In genomic region chr17:42132941-42133340, GRCh38 we compare ENCODE assay signal across 8 cellular contexts. TPM values are rescaled to one million over a fixed set of nuclear protein-coding genes. Genes with fewer than 3 reads are reported as not detected.
A peak's percentile ranks its signal among the peaks of the same experiment; 100 is the strongest.
DNase-seq lines count a peak whose midpoint lies in the region; ATAC-seq, FAIRE-seq and TF ChIP-seq lines count a peak whose summit lies in the region.

No MANE protein-coding gene starts in this region.

- H3K4me1 Mint-ChIP-seq in naive thymus-derived CD4-positive, alpha-beta T cell: peaks cover 34 to 66% (median 54%) of the 10 kb centered on the region in 7 donors

- H3K9me3 ChIP-seq in endothelial cell of umbilical vein (replicated peaks; ENCODE audit: control insufficient read depth, insufficient read depth, low read length) (no peaks in the 10 kb centered on the region), suprapubic skin (no peaks in the 10 kb centered on the region)
- H3K9me3 ChIP-seq in naive thymus-derived CD4-positive, alpha-beta T cell (ENCODE audit: control insufficient read depth in 2 of 3, low read length in 3 of 3): no peaks in the 10 kb centered on the region

- H3K9me3 Mint-ChIP-seq in naive thymus-derived CD4-positive, alpha-beta T cell: no peaks in the 10 kb centered on the region

- TF ChIP-seq CTCF in endothelial cell of umbilical vein (IDR thresholded peaks at IDR 0.05; ENCODE audit: extremely low read depth in 1 of 2, insufficient read depth in 1 of 2, low read depth in 1 of 2, low read length in 2 of 2) (no peak), suprapubic skin (IDR thresholded peaks at IDR 0.05) (no peak)

- H3K27me3 ChIP-seq in endothelial cell of umbilical vein (ENCODE audit: control insufficient read depth in 2 of 2, insufficient read depth in 2 of 2, low read length in 2 of 2) (no peaks in the 10 kb centered on the region), suprapubic skin (no peaks in the 10 kb centered on the region)
- no peaks in the 10 kb centered on the region for H3K27me3 ChIP-seq in naive thymus-derived CD4-positive, alpha-beta T cell (ENCODE audit: control insufficient read depth in 2 of 2, insufficient read depth in 2 of 2, low read length in 2 of 2)

- CTCF ChIA-PET in endothelial cell of umbilical vein (lab: Charles Lee): interaction anchor here (1.0 to 1.9 kb wide), 5 partner anchors 10 to 65 kb away, joined by 3 to 12 read pairs (median 3); partner anchors contain the start of genes KAT2A and KCNH4
- CTCF ChIA-PET in naive thymus-derived CD4-positive, alpha-beta T cell (lab: Charles Lee): no interaction called here

- no peak overlapping the region for H3K9ac ChIP-seq in endothelial cell of umbilical vein (replicated peaks; ENCODE audit: extremely low read depth, insufficient read depth, low read length)

- FAIRE-seq in endothelial cell of umbilical vein (lab: Jason Lieb, UNC): peak; percentile 88

- H3K79me2 ChIP-seq in endothelial cell of umbilical vein (ENCODE audit: control insufficient read depth, insufficient read depth, low read length): peaks cover 79% of the 10 kb centered on the region

- H3K4me2 ChIP-seq in endothelial cell of umbilical vein (ENCODE audit: insufficient read depth, low read length): peak overlapping the region; percentile 83

- H3K27ac ChIP-seq in endothelial cell of umbilical vein (ENCODE audit: insufficient read depth, low read depth, low read length) (peak overlapping the region; percentile 71), suprapubic skin (no peak overlapping the region)
- peak overlapping the region; percentile 46 for H3K27ac ChIP-seq in naive thymus-derived CD4-positive, alpha-beta T cell (ENCODE audit: low read depth, low read length)

- TF ChIP-seq POLR2A in endothelial cell of umbilical vein (IDR thresholded peaks at IDR 0.05; ENCODE audit: low read depth, low read length) (no peak), suprapubic skin (IDR thresholded peaks at IDR 0.05) (no peak)

- DNase-seq in GDM1 (lab: John Stamatoyannopoulos, UW): peak; percentile 69
- peak; percentile 48 for DNase-seq in endothelial cell of umbilical vein (ENCODE audit: low read depth, low spot score)
- DNase-seq in naive thymus-derived CD4-positive, alpha-beta T cell: peak in 1 of 9 donors; percentile 37
- DNase-seq in suprapubic skin (ENCODE audit: low spot score in 2 of 2): no peak
- DNase-seq in NCI-H1694 treated with DMSO at 0.1 percent for 48 hours (lab: John Stamatoyannopoulos, UW): no peak

- peaks cover 3 to 24% (median 8%) of the 10 kb centered on the region in 5 donors for H3K36me3 Mint-ChIP-seq in naive thymus-derived CD4-positive, alpha-beta T cell

- 18% methylated on average over 3 of the region's 3 CpGs for WGBS in suprapubic skin

- intact Hi-C loops in endothelial cell of umbilical vein (cut with micrococcal nuclease): loop anchor here (1.0 to 10.0 kb wide), 4 partner anchors 21 to 392 kb away; partner anchors contain the start of genes RAB5C and STAT5B
- intact Hi-C loops in naive thymus-derived CD4-positive, alpha-beta T cell (cut with micrococcal nuclease): no loop called here

- ATAC-seq in HG03354 (IDR thresholded peaks at IDR 0.05; ENCODE audit: poor library complexity, severe bottlenecking, unreplicated experiment) (peak; percentile 27), SK-N-SH treated with all-trans-retinoic acid at 6 μM for 48 hours (peak; percentile 79), HG03196 (IDR thresholded peaks at IDR 0.05; ENCODE audit: unreplicated experiment) (no peak)
- ATAC-seq in naive thymus-derived CD4-positive, alpha-beta T cell: peak; percentile 58

- POLR2A ChIA-PET in endothelial cell of umbilical vein (lab: Charles Lee): interaction anchor here (0.6 kb wide), 1 partner anchor 187 kb away, joined by 3 read pairs; no protein-coding TSS in a partner anchor
- POLR2A ChIA-PET in naive thymus-derived CD4-positive, alpha-beta T cell (lab: Charles Lee): no interaction called here

- H3K4me3 Mint-ChIP-seq in naive thymus-derived CD4-positive, alpha-beta T cell: peak overlapping the region in 7 of 10 donors; percentile 12 to 63 (median 41)

- H3K36me3 ChIP-seq in endothelial cell of umbilical vein (ENCODE audit: control insufficient read depth in 2 of 2, extremely low read depth in 1 of 2, insufficient read depth in 2 of 2, low read length in 2 of 2) (peaks cover 17 to 23% of the 10 kb centered on the region in 2 experiments), suprapubic skin (peaks cover 29% of the 10 kb centered on the region)
- H3K36me3 ChIP-seq in naive thymus-derived CD4-positive, alpha-beta T cell (ENCODE audit: control insufficient read depth in 2 of 3, insufficient read depth in 3 of 3, low read length in 3 of 3): peaks cover 0 to 49% (median 7%) of the 10 kb centered on the region in 3 experiments

- H3K4me1 ChIP-seq in endothelial cell of umbilical vein (ENCODE audit: control insufficient read depth, extremely low read depth, insufficient read depth, low read length) (peaks cover 79% of the 10 kb centered on the region), suprapubic skin (peaks cover 76% of the 10 kb centered on the region)
- peaks cover 16 to 22% of the 10 kb centered on the region in 2 donors for H3K4me1 ChIP-seq in naive thymus-derived CD4-positive, alpha-beta T cell (ENCODE audit: control insufficient read depth in 2 of 2, insufficient read depth in 2 of 2, low read length in 2 of 2)

- H3K9me1 ChIP-seq in endothelial cell of umbilical vein (replicated peaks; ENCODE audit: control insufficient read depth, extremely low read depth, insufficient read depth, low read length): no peaks in the 10 kb centered on the region

- BruUV-seq in endothelial cell of umbilical vein (replicated peaks; lab: Mats Ljungman, UMichigan): no TSS peak

- peak overlapping the region; percentile 65 to 89 (median 84) for H3K27ac Mint-ChIP-seq in naive thymus-derived CD4-positive, alpha-beta T cell

- no peaks in the 10 kb centered on the region for H3K27me3 Mint-ChIP-seq in naive thymus-derived CD4-positive, alpha-beta T cell

- H3K4me3 ChIP-seq in endothelial cell of umbilical vein (replicated peaks in 1 of 3; ENCODE audit: insufficient read depth in 1 of 3, low read depth in 1 of 3, low read length in 3 of 3) (peak overlapping the region in 1 of 3 experiments; percentile 44), suprapubic skin (no peak overlapping the region)
- H3K4me3 ChIP-seq in naive thymus-derived CD4-positive, alpha-beta T cell (ENCODE audit: low read length): no peak overlapping the region

- dilution Hi-C loops in endothelial cell of umbilical vein (cut with MboI; ENCODE audit: extremely low pct_ligation_motif_present, low sequenced_read_pairs): no loop called here

- H4K20me1 ChIP-seq in endothelial cell of umbilical vein (replicated peaks; ENCODE audit: control insufficient read depth, extremely low read depth, insufficient read depth, low read length): no peaks in the 10 kb centered on the region

- no peak overlapping the region for H2AFZ ChIP-seq in endothelial cell of umbilical vein (ENCODE audit: low read depth, low read length)

- TF ChIP-seq EP300 in suprapubic skin (IDR thresholded peaks at IDR 0.05): no peak

RNA-seq across cellular contexts. Expression of gene HSPB9, which starts 10.3 kb away (rescaled TPM):
- total RNA-seq in endothelial cell of umbilical vein (not detected in 2 replicates), suprapubic skin (under 1 TPM in 2 of 4 donors, not detected in 2; 0.31 to 0.48 TPM)
- polyA plus RNA-seq in endothelial cell of umbilical vein: 0.03 TPM in 1 of 2 replicates, not detected in the other
- not detected in 2 replicates for polyA plus RNA-seq in endothelial cell of umbilical vein (2011; cell fraction: cytosol; rRNA removed)
- 0.07 TPM in 1 of 2 replicates, not detected in the other for polyA plus RNA-seq in endothelial cell of umbilical vein (2011; cell fraction: nucleus; rRNA removed)
- 0.25 TPM in 1 of 2 replicates, not detected in the other for polyA plus RNA-seq in endothelial cell of umbilical vein (2012)
- not detected in 2 replicates for polyA minus RNA-seq in endothelial cell of umbilical vein
- polyA minus RNA-seq in endothelial cell of umbilical vein (2011; cell fraction: cytosol; rRNA and poly(A)+ RNA removed): not detected
- polyA minus RNA-seq in endothelial cell of umbilical vein (2011; cell fraction: nucleus; rRNA and poly(A)+ RNA removed): not detected in 2 replicates
- under 1 TPM in 2 of 5 experiments, not detected in 3; 0.12 to 0.16 TPM for total RNA-seq in naive thymus-derived CD4-positive, alpha-beta T cell
- polyA plus RNA-seq in naive thymus-derived CD4-positive, alpha-beta T cell: under 1 TPM in 1 of 2 donors, not detected in 1; 0.10 TPM

RNA-seq across cellular contexts. Expression of gene KAT2A, which starts 11.8 kb away (rescaled TPM):
- total RNA-seq in endothelial cell of umbilical vein (31.3 and 33.4 TPM in 2 replicates), suprapubic skin (100 to 1,000 TPM in 1 of 4 donors, 10 to 100 TPM in 3; 36.3 to 107 (median 57.1) TPM)
- polyA plus RNA-seq in endothelial cell of umbilical vein: 32.4 and 32.9 TPM in 2 replicates
- 13.4 and 16.9 TPM in 2 replicates for polyA plus RNA-seq in endothelial cell of umbilical vein (2011; cell fraction: cytosol; rRNA removed)
- polyA plus RNA-seq in endothelial cell of umbilical vein (2011; cell fraction: nucleus; rRNA removed): 233 and 264 TPM in 2 replicates
- polyA plus RNA-seq in endothelial cell of umbilical vein (2012): 26.0 and 35.4 TPM in 2 replicates
- polyA minus RNA-seq in endothelial cell of umbilical vein: 16.1 and 22.3 TPM in 2 replicates
- 27.3 TPM for polyA minus RNA-seq in endothelial cell of umbilical vein (2011; cell fraction: cytosol; rRNA and poly(A)+ RNA removed)
- 22.6 TPM in 2 replicates for polyA minus RNA-seq in endothelial cell of umbilical vein (2011; cell fraction: nucleus; rRNA and poly(A)+ RNA removed)
- total RNA-seq in naive thymus-derived CD4-positive, alpha-beta T cell: 10 to 100 TPM; 39.6 to 71.1 (median 49.1) TPM
- polyA plus RNA-seq in naive thymus-derived CD4-positive, alpha-beta T cell: 10 to 100 TPM in 1 of 2 donors, 1 to 10 TPM in 1; 6.6 to 12.0 TPM

RNA-seq across cellular contexts. Expression of gene DHX58, which starts 20.4 kb away (rescaled TPM):
- total RNA-seq in endothelial cell of umbilical vein (3.1 and 6.4 TPM in 2 replicates), suprapubic skin (10 to 100 TPM in 3 of 4 donors, 1 to 10 TPM in 1; 8.2 to 14.2 (median 11.9) TPM)
- polyA plus RNA-seq in endothelial cell of umbilical vein: 9.0 and 12.7 TPM in 2 replicates
- 3.8 and 5.3 TPM in 2 replicates for polyA plus RNA-seq in endothelial cell of umbilical vein (2011; cell fraction: cytosol; rRNA removed)
- 19.8 and 22.2 TPM in 2 replicates for polyA plus RNA-seq in endothelial cell of umbilical vein (2011; cell fraction: nucleus; rRNA removed)
- polyA plus RNA-seq in endothelial cell of umbilical vein (2012): 5.0 and 7.0 TPM in 2 replicates
- 5.6 and 7.8 TPM in 2 replicates for polyA minus RNA-seq in endothelial cell of umbilical vein
- polyA minus RNA-seq in endothelial cell of umbilical vein (2011; cell fraction: cytosol; rRNA and poly(A)+ RNA removed): not detected
- polyA minus RNA-seq in endothelial cell of umbilical vein (2011; cell fraction: nucleus; rRNA and poly(A)+ RNA removed): 4.2 and 4.6 TPM in 2 replicates
- total RNA-seq in naive thymus-derived CD4-positive, alpha-beta T cell: 10 to 100 TPM; 36.0 to 80.5 (median 53.5) TPM
- 10 to 100 TPM; 10.1 to 24.7 TPM for polyA plus RNA-seq in naive thymus-derived CD4-positive, alpha-beta T cell

RNA-seq across cellular contexts. Expression of gene RAB5C, which starts 21.8 kb away (rescaled TPM):
- total RNA-seq in endothelial cell of umbilical vein (188 and 210 TPM in 2 replicates), suprapubic skin (100 to 1,000 TPM in 1 of 4 donors, 10 to 100 TPM in 3; 94.4 to 105 (median 96.8) TPM)
- 357 and 408 TPM in 2 replicates for polyA plus RNA-seq in endothelial cell of umbilical vein
- 260 and 267 TPM in 2 replicates for polyA plus RNA-seq in endothelial cell of umbilical vein (2011; cell fraction: cytosol; rRNA removed)
- polyA plus RNA-seq in endothelial cell of umbilical vein (2011; cell fraction: nucleus; rRNA removed): 122 and 127 TPM in 2 replicates
- 192 and 244 TPM in 2 replicates for polyA plus RNA-seq in endothelial cell of umbilical vein (2012)
- polyA minus RNA-seq in endothelial cell of umbilical vein: 108 and 117 TPM in 2 replicates
- 37.0 TPM for polyA minus RNA-seq in endothelial cell of umbilical vein (2011; cell fraction: cytosol; rRNA and poly(A)+ RNA removed)
- polyA minus RNA-seq in endothelial cell of umbilical vein (2011; cell fraction: nucleus; rRNA and poly(A)+ RNA removed): 29.8 and 30.2 TPM in 2 replicates
- total RNA-seq in naive thymus-derived CD4-positive, alpha-beta T cell: 10 to 100 TPM; 72.0 to 95.2 (median 75.4) TPM
- 10 to 100 TPM; 56.6 to 63.2 TPM for polyA plus RNA-seq in naive thymus-derived CD4-positive, alpha-beta T cell

RNA-seq across cellular contexts. Expression of gene ZNF385C, which starts 34.7 kb away (rescaled TPM):
- total RNA-seq in endothelial cell of umbilical vein: not detected in 2 replicates
- 0.07 TPM in 1 of 2 replicates, not detected in the other for polyA plus RNA-seq in endothelial cell of umbilical vein
- polyA plus RNA-seq in endothelial cell of umbilical vein (2011; cell fraction: cytosol; rRNA removed): 0.04 and 0.05 TPM in 2 replicates
- polyA plus RNA-seq in endothelial cell of umbilical vein (2011; cell fraction: nucleus; rRNA removed): 0.05 TPM in 1 of 2 replicates, not detected in the other
- polyA plus RNA-seq in endothelial cell of umbilical vein (2012): not detected in 2 replicates
- polyA minus RNA-seq in endothelial cell of umbilical vein: 0.13 TPM in 1 of 2 replicates, not detected in the other
- not detected for polyA minus RNA-seq in endothelial cell of umbilical vein (2011; cell fraction: cytosol; rRNA and poly(A)+ RNA removed)
- polyA minus RNA-seq in endothelial cell of umbilical vein (2011; cell fraction: nucleus; rRNA and poly(A)+ RNA removed): not detected in 2 replicates
- under 1 TPM in 4 of 5 experiments, not detected in 1; 0.15 to 0.45 (median 0.23) TPM for total RNA-seq in naive thymus-derived CD4-positive, alpha-beta T cell
- not detected for polyA plus RNA-seq in naive thymus-derived CD4-positive, alpha-beta T cell
- total RNA-seq in suprapubic skin: 1 to 10 TPM in 1 of 4 donors, under 1 TPM in 3; 0.47 to 1.9 (median 0.68) TPM

Comparison
In these comparisons a context has a peak if more than half of its experiments do, and no peak if none do; other contexts are left out.
1. DNase-seq: peak in GDM1 (single experiment) and endothelial cell of umbilical vein (single experiment); none in suprapubic skin (0 of 2) and NCI-H1694 treated with DMSO at 0.1 percent for 48 hours (single experiment).